20 cellular contexts compared by ENCODE assay signal in the genomic region with DNA sequence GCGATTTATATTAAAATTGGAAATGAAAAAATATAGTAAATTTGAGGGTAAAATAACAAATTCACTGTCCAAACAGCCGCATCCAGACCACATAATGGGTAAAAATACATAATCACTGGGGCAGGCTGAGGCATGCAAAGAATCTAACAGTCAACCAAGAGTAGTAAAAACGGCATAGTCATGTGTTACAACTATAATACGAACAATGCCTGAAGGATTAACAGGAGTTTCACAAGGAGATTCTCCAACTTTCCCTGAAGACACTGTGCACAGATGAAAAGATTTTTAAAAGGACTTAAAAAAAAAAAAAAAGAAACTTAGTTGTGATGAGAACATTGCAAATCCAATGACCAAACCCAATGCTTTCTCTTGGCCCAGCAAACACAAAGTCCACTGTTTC. TPM values are rescaled to one million over a fixed set of nuclear protein-coding genes. Genes with fewer than 3 reads are reported as not detected.
A peak's percentile ranks its signal among the peaks of the same experiment; 100 is the strongest.
DNase-seq lines count a peak whose midpoint lies in the region; ATAC-seq, FAIRE-seq and TF ChIP-seq lines count a peak whose summit lies in the region.
"Had no signal": no experiment of that assay in that cellular context is flagged by ENCODE, and none has a peak within 500 bp of the region (broad histone marks: within the 10 kb centered on the region; RNA-seq: fewer than 3 reads in every experiment).

No MANE protein-coding gene starts in this region.

- H3K9me3 ChIP-seq in RWPE2 (ENCODE audit: severe bottlenecking), result no peaks in the 10 kb centered on the region
- no peaks in the 10 kb centered on the region for H3K9me3 ChIP-seq in H1 (ENCODE audit: insufficient read depth in 2 of 2, low read depth in 1 of 2, low read length in 1 of 2)
- H3K9me3 ChIP-seq in mesenchymal stem cell (ENCODE audit: control insufficient read depth, low read length), result no peaks in the 10 kb centered on the region

- H3K79me1 ChIP-seq in H1 (ENCODE audit: low read depth, low read length) (no peaks in the 10 kb centered on the region), mesenchymal stem cell (replicated peaks; ENCODE audit: low read length, poor library complexity, severe bottlenecking) (no peaks in the 10 kb centered on the region)

- no peak overlapping the region for H3K14ac ChIP-seq in H1 (ENCODE audit: insufficient read length)
- H3K14ac ChIP-seq in mesenchymal stem cell (ENCODE audit: low read length in 2 of 2), result no peak overlapping the region

- no peak for TF ChIP-seq RAD21 in H1 (IDR thresholded peaks at IDR 0.05 in 1 of 2, conservative IDR thresholded peaks at IDR 0.05 in 1 of 2; ENCODE audit: low read depth in 2 of 2, low read length in 2 of 2)

- H4K91ac ChIP-seq in H1 (replicated peaks; ENCODE audit: insufficient read length, low read length) (no peak overlapping the region), mesenchymal stem cell (ENCODE audit: low read length) (no peak overlapping the region)

- no peak for TF ChIP-seq EP300 in H1 (IDR thresholded peaks at IDR 0.05; ENCODE audit: borderline replicate concordance in 1 of 2, low read depth in 2 of 2, low read length in 2 of 2)

- H3K27ac Mint-ChIP-seq in GM23338, result no peak overlapping the region
- H3K27ac Mint-ChIP-seq in activated T-helper 17 cell treated with anti-CD3 and anti-CD28 coated beads, Interleukin-2, amount 50 U/mL, for 72 hours, result no peak overlapping the region
- H3K27ac Mint-ChIP-seq: CD4-positive, alpha-beta T cell had no signal

- H2BK120ac ChIP-seq in H1 (replicated peaks; ENCODE audit: low read depth, low read length), result no peak overlapping the region
- H2BK120ac ChIP-seq in mesenchymal stem cell (ENCODE audit: low read depth, low read length), result no peak overlapping the region

- H2AK5ac ChIP-seq in H1 (ENCODE audit: low read depth, low read length), result no peak overlapping the region
- H2AK5ac ChIP-seq in mesenchymal stem cell (ENCODE audit: low read length, severe bottlenecking), result no peak overlapping the region

- H3K27ac ChIP-seq in GM23338 (ENCODE audit: low read depth), result no peak overlapping the region
- H3K27ac ChIP-seq in RWPE2 (ENCODE audit: poor library complexity, severe bottlenecking), result no peak overlapping the region
- no peak overlapping the region for H3K27ac ChIP-seq in H1 (ENCODE audit: low read depth, low read length)
- peak overlapping the region; percentile 40 for H3K27ac ChIP-seq in mesenchymal stem cell (ENCODE audit: low read length, poor library complexity, severe bottlenecking)

- no peak overlapping the region for H2BK20ac ChIP-seq in H1 (ENCODE audit: low read length)

- H3K36me3 ChIP-seq in GM23338 (ENCODE audit: insufficient read depth), result no peaks in the 10 kb centered on the region
- H3K36me3 ChIP-seq in RWPE2 (ENCODE audit: low read depth), result no peaks in the 10 kb centered on the region
- no peaks in the 10 kb centered on the region for H3K36me3 ChIP-seq in H1 (ENCODE audit: control insufficient read depth in 2 of 4, insufficient read depth in 4 of 4, low read length in 3 of 4)
- no peaks in the 10 kb centered on the region for H3K36me3 ChIP-seq in mesenchymal stem cell (ENCODE audit: control insufficient read depth in 1 of 2, insufficient read depth in 2 of 2, low read depth in 1 of 2, low read length in 2 of 2)

- H3K4me3 Mint-ChIP-seq in GM23338, result no peak overlapping the region
- H3K4me3 Mint-ChIP-seq in activated T-helper 17 cell treated with anti-CD3 and anti-CD28 coated beads, Interleukin-2, amount 50 U/mL, for 72 hours, result no peak overlapping the region
- H3K4me3 Mint-ChIP-seq: CD4-positive, alpha-beta T cell had no signal

- no peaks in the 10 kb centered on the region for H3K9me2 ChIP-seq in GM23338 (ENCODE audit: insufficient read depth)

- H3K27me3 ChIP-seq in GM23338 (ENCODE audit: insufficient read depth), result no peaks in the 10 kb centered on the region
- H3K27me3 ChIP-seq in RWPE2 (ENCODE audit: insufficient read depth, poor library complexity, severe bottlenecking), result no peaks in the 10 kb centered on the region
- no peaks in the 10 kb centered on the region for H3K27me3 ChIP-seq in H1 (replicated peaks in 1 of 4; ENCODE audit: control insufficient read depth in 3 of 4, extremely low read depth in 1 of 4, insufficient read depth in 3 of 4, low read length in 3 of 4)
- no peaks in the 10 kb centered on the region for H3K27me3 ChIP-seq in mesenchymal stem cell (ENCODE audit: control insufficient read depth in 1 of 2, insufficient read depth in 1 of 2, low read length in 2 of 2)

- H2BK15ac ChIP-seq in H1 (ENCODE audit: low read length) (no peak overlapping the region), mesenchymal stem cell (ENCODE audit: low read depth, poor library complexity, severe bottlenecking) (no peak overlapping the region)

- H3K4me3 ChIP-seq in GM23338 (no peak overlapping the region), RWPE2 (ENCODE audit: severe bottlenecking) (no peak overlapping the region), H1 (ENCODE audit: extremely low read depth in 1 of 4, insufficient read depth in 2 of 4, low read depth in 3 of 4, low read length in 4 of 4) (no peak overlapping the region), mesenchymal stem cell (ENCODE audit: insufficient read depth in 1 of 2, low read depth in 1 of 2, low read length in 2 of 2) (no peak overlapping the region)
- H3K4me3 ChIP-seq: GM12878 had no signal

- no peaks in the 10 kb centered on the region for H3K9me3 Mint-ChIP-seq in GM23338
- H3K9me3 Mint-ChIP-seq in activated T-helper 17 cell treated with anti-CD3 and anti-CD28 coated beads, Interleukin-2, amount 50 U/mL, for 72 hours, result peaks cover 22% of the 10 kb centered on the region

- no peak for FAIRE-seq in H1 (lab: Jason Lieb, UNC)
- FAIRE-seq: GM12878, GM18507, HepG2, HTR-8/SVneo had no signal

- H2AFZ ChIP-seq in GM23338 (peak overlapping the region; percentile 48; the same call in 1 of the 2 replicates), H1 (ENCODE audit: low read length) (0 out of 2 replicates have a peak overlapping the region, but pooled peaks have one; percentile 51), mesenchymal stem cell (ENCODE audit: low read depth, low read length) (no peak overlapping the region)

- H3K18ac ChIP-seq in H1 (ENCODE audit: extremely low read depth, low read length) (no peak overlapping the region), mesenchymal stem cell (ENCODE audit: low read depth in 1 of 2, low read length in 2 of 2) (no peak overlapping the region)

- DNase-seq in GM23338 (ENCODE audit: low spot score) (no peak), RWPE2 (ENCODE audit: low spot score) (no peak), H1 (ENCODE audit: low read depth in 1 of 2, low spot score in 2 of 2) (no peak), mesenchymal stem cell (no peak), SHP77 (lab: John Stamatoyannopoulos, UW) (no peak), AG08395 (ENCODE audit: low spot score) (no peak), NCI-H446 (lab: John Stamatoyannopoulos, UW) (no peak)
- DNase-seq: 8988T; C1 segment of cervical spinal cord; Calu3; CD4-positive, alpha-beta T cell; DMS 273 treated with DMSO at 0.1 percent for 48 hours had no signal

- H3K79me2 ChIP-seq in GM23338 (replicated peaks; ENCODE audit: insufficient read depth) (no peaks in the 10 kb centered on the region), H1 (ENCODE audit: control insufficient read depth in 1 of 2, insufficient read depth in 2 of 2, low read length in 2 of 2) (no peaks in the 10 kb centered on the region)

- TF ChIP-seq POLR2A in H1 (IDR thresholded peaks at IDR 0.05; ENCODE audit: control extremely low read depth in 1 of 2, low read depth in 2 of 2, low read length in 2 of 2), result no peak

- ATAC-seq in GM23338 (no peak), RWPE2 (ENCODE audit: low read depth) (peak; percentile 79)
- ATAC-seq in activated T-helper 17 cell treated with anti-CD3 and anti-CD28 coated beads, Interleukin-2, amount 50 U/mL, for 72 hours (replicated peaks), result no peak
- ATAC-seq: GM12878, HCT116, HepG2 had no signal

- H2BK5ac ChIP-seq in H1 (ENCODE audit: low read depth, low read length), result no peak overlapping the region
- no peak overlapping the region for H2BK5ac ChIP-seq in mesenchymal stem cell (ENCODE audit: low read depth, low read length, poor library complexity, severe bottlenecking)

- H3K4me2 ChIP-seq in GM23338 (no peak overlapping the region), H1 (ENCODE audit: insufficient read depth in 1 of 2, low read depth in 2 of 2, low read length in 2 of 2) (no peak overlapping the region), mesenchymal stem cell (ENCODE audit: low read length, poor library complexity, severe bottlenecking) (no peak overlapping the region)

- H3K4me1 ChIP-seq in GM23338 (ENCODE audit: insufficient read depth) (0 out of 2 replicates have a peak, but pooled peaks cover 6% of the 10 kb centered on the region), RWPE2 (ENCODE audit: insufficient read depth, poor library complexity, severe bottlenecking) (peaks cover 4% of the 10 kb centered on the region), H1 (replicated peaks in 1 of 4; ENCODE audit: control insufficient read depth in 3 of 4, insufficient read depth in 4 of 4, low read length in 3 of 4) (peaks cover 0 to 4% (median 2%) of the 10 kb centered on the region in 4 experiments; a peak in 4 of 7 replicates), mesenchymal stem cell (ENCODE audit: control insufficient read depth, insufficient read depth, low read depth, low read length) (no peaks in the 10 kb centered on the region)

- H3K4ac ChIP-seq in H1 (replicated peaks; ENCODE audit: insufficient read length, low read depth, low read length) (no peak overlapping the region), mesenchymal stem cell (ENCODE audit: low read depth in 1 of 2, low read length in 2 of 2) (no peak overlapping the region)

- H3K56ac ChIP-seq in H1 (replicated peaks; ENCODE audit: insufficient read length, low read depth, low read length), result no peak overlapping the region

- H3K23ac ChIP-seq in H1 (ENCODE audit: insufficient read length), result no peak overlapping the region
- no peak overlapping the region for H3K23ac ChIP-seq in mesenchymal stem cell (ENCODE audit: low read length in 2 of 2)

- H4K8ac ChIP-seq in H1 (ENCODE audit: extremely low read depth, insufficient read depth, low read length) (no peak overlapping the region), mesenchymal stem cell (ENCODE audit: low read length) (no peak overlapping the region)

- no peaks in the 10 kb centered on the region for H3K23me2 ChIP-seq in H1 (ENCODE audit: low read depth, low read length)

- H3K27me3 Mint-ChIP-seq in GM23338 (ENCODE audit: insufficient read depth, low read depth, poor library complexity), result peaks cover 2% of the 10 kb centered on the region
- no peaks in the 10 kb centered on the region for H3K27me3 Mint-ChIP-seq in activated T-helper 17 cell treated with anti-CD3 and anti-CD28 coated beads, Interleukin-2, amount 50 U/mL, for 72 hours
- H3K27me3 Mint-ChIP-seq: CD4-positive, alpha-beta T cell had no signal

- CTCF ChIA-PET in H1 (lab: Charles Lee; ENCODE audit: partially characterized antibody), result interaction anchor here (3.3 kb wide), 1 partner anchor 11 kb away, joined by 18 read pairs; no protein-coding TSS in a partner anchor

- no peaks in the 10 kb centered on the region for H4K20me1 ChIP-seq in GM23338 (replicated peaks; ENCODE audit: insufficient read depth)
- H4K20me1 ChIP-seq in H1 (replicated peaks in 1 of 2; ENCODE audit: control insufficient read depth in 1 of 2, insufficient read depth in 2 of 2, low read length in 2 of 2), result no peaks in the 10 kb centered on the region

- H2BK12ac ChIP-seq in H1 (ENCODE audit: low read depth, low read length), result no peak overlapping the region
- H2BK12ac ChIP-seq in mesenchymal stem cell (ENCODE audit: low read length in 2 of 2), result no peak overlapping the region

- POLR2A ChIA-PET in H1 (lab: Charles Lee; ENCODE audit: partially characterized antibody), result no interaction called here

- H3K4me1 Mint-ChIP-seq in GM23338, result peaks cover 14% of the 10 kb centered on the region
- H3K4me1 Mint-ChIP-seq in activated T-helper 17 cell treated with anti-CD3 and anti-CD28 coated beads, Interleukin-2, amount 50 U/mL, for 72 hours, result no peaks in the 10 kb centered on the region

- 90 to 100% methylated on average over 1 to 4 of the region's 4 CpGs for WGBS in H1 (ENCODE audit: extremely low coverage in 1 of 2, insufficient coverage in 1 of 2, insufficient read length in 1 of 2, insufficient replicate concordance in 2 of 2, low coverage in 1 of 2, low lambda C conversion rate in 2 of 2, missing lambda C conversion rate in 1 of 2), 2 experiments
- 92% methylated on average over 3 of the region's 4 CpGs for WGBS in mesenchymal stem cell

- H4K5ac ChIP-seq in H1 (ENCODE audit: insufficient read length, low read depth, low read length), result no peak overlapping the region

- no peaks in the 10 kb centered on the region for H3F3A ChIP-seq in GM23338 (replicated peaks; ENCODE audit: low read depth)

- H3K36me3 Mint-ChIP-seq in GM23338 (ENCODE audit: low read depth), result no peaks in the 10 kb centered on the region
- H3K36me3 Mint-ChIP-seq in activated T-helper 17 cell treated with anti-CD3 and anti-CD28 coated beads, Interleukin-2, amount 50 U/mL, for 72 hours (ENCODE audit: low read depth), result no peaks in the 10 kb centered on the region

- H3K9ac ChIP-seq in H1 (replicated peaks in 1 of 4; ENCODE audit: extremely low read depth in 1 of 4, low read depth in 3 of 4, low read length in 3 of 4) (no peak overlapping the region), mesenchymal stem cell (ENCODE audit: low read length) (no peak overlapping the region)

- no peak for TF ChIP-seq CTCF in GM23338 (conservative IDR thresholded peaks at IDR 0.05; ENCODE audit: low read depth in 2 of 2)
- TF ChIP-seq CTCF in RWPE2 (IDR thresholded peaks at IDR 0.05; ENCODE audit: poor library complexity, severe bottlenecking), result no peak
- TF ChIP-seq CTCF in H1 (IDR thresholded peaks at IDR 0.05; ENCODE audit: control extremely low read depth in 1 of 3, insufficient read depth in 1 of 3, low read depth in 1 of 3, low read length in 3 of 3), result no peak

RNA-seq across cellular contexts. Expression of gene ATXN8OS, which starts 20.4 kb away (rescaled TPM):
- total RNA-seq in GM23338 (2014; rRNA removed; shearing (Covaris generic)), result not detected in 2 replicates
- polyA plus RNA-seq in GM23338 (2016; fragmentation: Nextera tagmentation; extraction: Ambion mirVana) (not detected in 2 replicates), H1 (2011; rRNA removed) (not detected in 2 replicates)
- total RNA-seq in H1 (2021; fragmentation: NEBNext Ultra II Directional; extraction: Animal tissue kit (Norgen Biotek cat#: 25700)), result not detected in 2 replicates
- not detected for polyA plus RNA-seq in H1 (2011; cell fraction: cytosol; rRNA removed)
- polyA plus RNA-seq in H1 (2011; cell fraction: nucleus; rRNA removed), result not detected
- not detected in 4 replicates for polyA plus RNA-seq in H1 (2012, experiment 1 of 2)
- not detected for polyA plus RNA-seq in H1 (2012, experiment 2 of 2)
- polyA plus RNA-seq in H1 (2013, experiment 1 of 2), result not detected
- not detected for polyA plus RNA-seq in H1 (2013, experiment 2 of 2)
- polyA minus RNA-seq in H1 (2011; rRNA and poly(A)+ RNA removed), result not detected in 2 replicates
- polyA minus RNA-seq in H1 (2011; cell fraction: cytosol; rRNA and poly(A)+ RNA removed), result not detected
- not detected for polyA minus RNA-seq in H1 (2011; cell fraction: nucleus; rRNA and poly(A)+ RNA removed)
- polyA plus RNA-seq in mesenchymal stem cell (2013, experiment 1 of 2), result 0.04 TPM
- not detected for polyA plus RNA-seq in mesenchymal stem cell (2013, experiment 2 of 2)
- not detected for total RNA-seq in activated T-helper 17 cell treated with anti-CD3 and anti-CD28 coated beads, Interleukin-2, amount 50 U/mL, for 72 hours
- total RNA-seq: Calu3; CD4-positive, alpha-beta T cell; G401; GM12878; H4; HepG2 had no signal
- polyA plus RNA-seq: GM12878, HepG2 had no signal

RNA-seq across cellular contexts. Expression of gene KLHL1, which starts 21.0 kb away (rescaled TPM):
- total RNA-seq in GM23338 (2014; rRNA removed; shearing (Covaris generic)), result not detected in 2 replicates
- polyA plus RNA-seq in GM23338 (2016; fragmentation: Nextera tagmentation; extraction: Ambion mirVana) (not detected in 2 replicates), H1 (2011; rRNA removed) (not detected in 2 replicates)
- not detected in 2 replicates for total RNA-seq in H1 (2021; fragmentation: NEBNext Ultra II Directional; extraction: Animal tissue kit (Norgen Biotek cat#: 25700))
- polyA plus RNA-seq in H1 (2011; cell fraction: cytosol; rRNA removed), result not detected
- polyA plus RNA-seq in H1 (2011; cell fraction: nucleus; rRNA removed), result not detected
- polyA plus RNA-seq in H1 (2012, experiment 1 of 2), result not detected in 4 replicates
- not detected for polyA plus RNA-seq in H1 (2012, experiment 2 of 2)
- not detected for polyA plus RNA-seq in H1 (2013, experiment 1 of 2)
- not detected for polyA plus RNA-seq in H1 (2013, experiment 2 of 2)
- not detected in 2 replicates for polyA minus RNA-seq in H1 (2011; rRNA and poly(A)+ RNA removed)
- not detected for polyA minus RNA-seq in H1 (2011; cell fraction: cytosol; rRNA and poly(A)+ RNA removed)
- polyA minus RNA-seq in H1 (2011; cell fraction: nucleus; rRNA and poly(A)+ RNA removed), result 0.10 TPM
- polyA plus RNA-seq in mesenchymal stem cell (2013, experiment 1 of 2), result 0.08 TPM
- 0.11 TPM for polyA plus RNA-seq in mesenchymal stem cell (2013, experiment 2 of 2)
- not detected for total RNA-seq in activated T-helper 17 cell treated with anti-CD3 and anti-CD28 coated beads, Interleukin-2, amount 50 U/mL, for 72 hours
- total RNA-seq: Calu3; CD4-positive, alpha-beta T cell; G401; H4; HepG2 had no signal
